Comparison of ENCODE assay signal across 9 cellular contexts in genomic region chr17:31313982-31314787, GRCh38. TPM values are rescaled to one million over a fixed set of nuclear protein-coding genes. Genes with fewer than 3 reads are reported as not detected.
DNase-seq lines count a peak whose midpoint lies in the region; ATAC-seq and TF ChIP-seq lines count a peak whose summit lies in the region.
"Had no signal": no experiment of that assay in that cellular context is flagged by ENCODE, and none has a peak within 500 bp of the region (broad histone marks: within the 10 kb centered on the region; RNA-seq: fewer than 3 reads in every experiment).

TSS of gene EVI2B (minus strand) at chr17:31314054. CDS start at chr17:31305609, 8,445 bp downstream.

- peak within 1 kb of the TSS; percentile 97 for H3K27ac Mint-ChIP-seq in CD4-positive, alpha-beta T cell
- peak within 1 kb of the TSS; percentile 95 to 97 for H3K27ac Mint-ChIP-seq in T-cell

- H3K9me3 ChIP-seq in CD4-positive, alpha-beta T cell (ENCODE audit: control insufficient read depth, low read length), result no peaks in the 10 kb centered on the region
- no peaks in the 10 kb centered on the region for H3K9me3 ChIP-seq in gastroesophageal sphincter
- H3K9me3 ChIP-seq in upper lobe of right lung, result no peaks in the 10 kb centered on the region

- no peaks in the 10 kb centered on the region for H3K27me3 Mint-ChIP-seq in CD4-positive, alpha-beta T cell
- H3K27me3 Mint-ChIP-seq in T-cell, result no peaks in the 10 kb centered on the region

- H3K36me3 ChIP-seq in gastroesophageal sphincter (no peaks in the 10 kb centered on the region), upper lobe of right lung (no peaks in the 10 kb centered on the region)

- peaks cover 44% of the 10 kb centered on the region for H3K36me3 Mint-ChIP-seq in CD4-positive, alpha-beta T cell (ENCODE audit: low read depth)
- H3K36me3 Mint-ChIP-seq in T-cell, result peaks cover 17% of the 10 kb centered on the region

- POLR2A ChIA-PET in CD4-positive, alpha-beta T cell (lab: Charles Lee), result interaction anchor here (0.8 to 9.9 kb wide), 12 partner anchors 8 to 195 kb away, joined by 3 to 157 read pairs (median 4); partner anchors contain the start of gene EVI2A
- POLR2A ChIA-PET in T-cell (lab: Charles Lee), result interaction anchor here (0.8 to 1.0 kb wide), 2 partner anchors 63 to 1383 kb away, joined by 3 read pairs; no protein-coding TSS in a partner anchor

- H3K27ac ChIP-seq in CD4-positive, alpha-beta T cell (ENCODE audit: low read depth, low read length), result peak within 1 kb of the TSS; percentile 77
- H3K27ac ChIP-seq in gastroesophageal sphincter (peak within 1 kb of the TSS in 3 of 4 donors; percentile 15 to 30 (median 27)), upper lobe of right lung (peak within 1 kb of the TSS; percentile 81)

- no peaks in the 10 kb centered on the region for H3K4me1 ChIP-seq in gastroesophageal sphincter
- H3K4me1 ChIP-seq in upper lobe of right lung, result peaks cover 8% of the 10 kb centered on the region

- H3K4me1 Mint-ChIP-seq in CD4-positive, alpha-beta T cell (ENCODE audit: low read depth), result peaks cover 60% of the 10 kb centered on the region
- peaks cover 37 to 69% (median 47%) of the 10 kb centered on the region in 3 donors for H3K4me1 Mint-ChIP-seq in T-cell

- peaks cover 1% of the 10 kb centered on the region for H3K9me3 Mint-ChIP-seq in CD4-positive, alpha-beta T cell
- no peaks in the 10 kb centered on the region for H3K9me3 Mint-ChIP-seq in T-cell

- intact Hi-C loops in CD4-positive, alpha-beta T cell (cut with DNase I, micrococcal nuclease), result loop anchor here (5.0 to 10.0 kb wide), 2 partner anchors 173 to 489 kb away; partner anchors contain the start of gene CRLF3 (in 2 of the 2)
- intact Hi-C loops in upper lobe of right lung (cut with DNase I), result no loop called here

- WGBS in gastroesophageal sphincter (ENCODE audit: low coverage in 1 of 2), 2 donors, result 58 to 72% methylated on average over 1 to 3 of the region's 3 CpGs

- ATAC-seq in CD4-positive, alpha-beta T cell (ENCODE audit: poor library complexity), result peak; percentile 39
- peak; percentile 32 for ATAC-seq in HG02798 (IDR thresholded peaks at IDR 0.05; ENCODE audit: poor library complexity, unreplicated experiment)
- peak; percentile 19 to 52 (median 47) for ATAC-seq in T-cell (replicated peaks in 1 of 4)
- ATAC-seq in gastroesophageal sphincter, result no peak
- ATAC-seq in upper lobe of right lung, result peak; percentile 66
- ATAC-seq in HG02884 (IDR thresholded peaks at IDR 0.05; ENCODE audit: unreplicated experiment), result no peak
- ATAC-seq in GM18873 (IDR thresholded peaks at IDR 0.05; ENCODE audit: low FRiP score, unreplicated experiment), result no peak

- no peak for TF ChIP-seq POLR2A in gastroesophageal sphincter (IDR thresholded peaks at IDR 0.05)

- no peak for DNase-seq in CD4-positive, alpha-beta T cell
- DNase-seq in T-cell (peak in 1 of 34 experiments; percentile 14), upper lobe of right lung (no peak), D341Med (ENCODE audit: low spot score) (no peak)
- DNase-seq: left cardiac atrium had no signal

- H3K4me3 ChIP-seq in gastroesophageal sphincter (peak within 1 kb of the TSS; percentile 3 to 31), upper lobe of right lung (peak within 1 kb of the TSS; percentile 39)

- TF ChIP-seq CTCF in CD4-positive, alpha-beta T cell (IDR thresholded peaks at IDR 0.05), result no peak
- TF ChIP-seq CTCF in gastroesophageal sphincter (IDR thresholded peaks at IDR 0.05) (no peak), upper lobe of right lung (IDR thresholded peaks at IDR 0.05) (no peak)

- TF ChIP-seq EP300 in gastroesophageal sphincter (IDR thresholded peaks at IDR 0.05), result no peak

- H3K27me3 ChIP-seq in CD4-positive, alpha-beta T cell (ENCODE audit: control insufficient read depth, insufficient read depth, low read length), result no peaks in the 10 kb centered on the region
- H3K27me3 ChIP-seq in gastroesophageal sphincter (no peaks in the 10 kb centered on the region), upper lobe of right lung (no peaks in the 10 kb centered on the region)

- peak within 1 kb of the TSS; percentile 92 for H3K4me3 Mint-ChIP-seq in CD4-positive, alpha-beta T cell
- peak within 1 kb of the TSS; percentile 77 to 94 (median 92) for H3K4me3 Mint-ChIP-seq in T-cell

- CTCF ChIA-PET in CD4-positive, alpha-beta T cell (lab: Charles Lee), result interaction anchor here (0.8 to 1.4 kb wide), 4 partner anchors 34 to 194 kb away, joined by 3 to 6 read pairs (median 4); no protein-coding TSS in a partner anchor
- CTCF ChIA-PET in T-cell (lab: Charles Lee), result interaction anchor here (0.6 to 1.5 kb wide), 5 partner anchors 7 to 1701 kb away, joined by 3 to 5 read pairs (median 3); partner anchors contain the start of gene EVI2A (in 1 of the 2)

RNA-seq across cellular contexts. Expression of gene EVI2B, which starts in this region (rescaled TPM):
- 100 to 1,000 TPM in 1 of 2 experiments, 10 to 100 TPM in 1; 99.1 to 102 TPM for total RNA-seq in CD4-positive, alpha-beta T cell
- total RNA-seq in T-cell, result 100 to 1,000 TPM in 4 of 5 donors, 10 to 100 TPM in 1; 86.2 to 130 (median 111) TPM
- total RNA-seq in gastroesophageal sphincter, result 10 to 100 TPM in 2 of 4 donors, 1 to 10 TPM in 2; 3.1 to 12.7 (median 8.9) TPM
- 87.9 TPM for total RNA-seq in upper lobe of right lung

Comparison
In these comparisons a context has a peak if more than half of its experiments do, and no peak if none do; other contexts are left out.
1. ATAC-seq: peak in CD4-positive, alpha-beta T cell (single experiment), HG02798 (single experiment), T-cell (4 of 4) and upper lobe of right lung (single experiment); none in gastroesophageal sphincter (single experiment), HG02884 (single experiment) and GM18873 (single experiment).
2. H3K27ac ChIP-seq: peak in every context shown above with its lines; median percentile 81 in upper lobe of right lung; 77 in CD4-positive, alpha-beta T cell; 27 in gastroesophageal sphincter.